Comparison of ENCODE assay signal across 8 cellular contexts in the genomic region with DNA sequence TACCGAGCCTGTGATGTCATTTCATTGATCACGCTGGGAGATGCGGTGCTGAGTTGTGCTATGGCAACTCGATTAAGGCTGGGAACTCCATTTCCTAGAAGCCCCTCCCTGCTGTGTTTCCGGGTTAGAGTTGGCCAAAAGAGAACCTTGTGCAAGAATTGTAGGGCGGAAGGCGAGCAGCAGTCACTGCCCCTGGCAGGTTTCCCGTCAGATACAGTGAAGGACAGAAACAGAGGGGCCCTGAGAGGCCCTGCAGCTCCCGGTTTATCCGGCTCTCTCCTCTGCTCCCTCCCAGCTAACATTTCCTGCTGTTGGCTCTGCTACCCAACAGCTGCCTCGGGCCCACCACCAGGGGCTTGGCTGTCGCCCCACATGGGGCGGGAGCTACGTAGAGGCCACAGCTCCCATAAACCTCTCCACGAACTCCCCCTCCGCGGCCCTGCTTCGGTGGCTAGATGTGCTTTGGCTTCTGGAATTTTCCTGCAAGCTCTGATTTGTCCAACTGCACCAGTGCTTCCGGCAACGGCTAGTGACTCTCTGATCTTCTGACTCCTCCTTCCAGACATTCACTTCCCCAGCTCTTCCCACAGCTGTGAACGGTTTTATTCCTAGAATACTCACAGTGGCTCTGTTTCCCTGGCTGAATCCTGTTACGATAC.
DNase-seq lines count a peak whose midpoint lies in the region; ATAC-seq and TF ChIP-seq lines count a peak whose summit lies in the region.

No MANE protein-coding gene starts in this region.

- intact Hi-C loops in CD8-positive, alpha-beta T cell (cut with DNase I, micrococcal nuclease) = loop anchor here (1.0 to 5.0 kb wide), 2 partner anchors 75 to 107 kb away; partner anchors contain the start of gene USP9X (in 1 of the 2)

- H3K4me1 Mint-ChIP-seq in CD8-positive, alpha-beta T cell (ENCODE audit: low read depth) = peaks cover 15% of the 10 kb centered on the region
- H3K4me1 Mint-ChIP-seq in IgD-negative memory B cell (peaks cover 4 to 17% (median 4%) of the 10 kb centered on the region in 3 donors), immature natural killer cell (peaks cover 12 to 13% of the 10 kb centered on the region in 2 donors)

- H3K36me3 Mint-ChIP-seq in CD8-positive, alpha-beta T cell = no peaks in the 10 kb centered on the region
- H3K36me3 Mint-ChIP-seq in IgD-negative memory B cell (peaks cover 3% of the 10 kb centered on the region), immature natural killer cell (no peaks in the 10 kb centered on the region)

- no peaks in the 10 kb centered on the region for H3K9me3 Mint-ChIP-seq in CD8-positive, alpha-beta T cell
- H3K9me3 Mint-ChIP-seq in IgD-negative memory B cell (no peaks in the 10 kb centered on the region), immature natural killer cell (no peaks in the 10 kb centered on the region)

- ATAC-seq in CD8-positive, alpha-beta T cell = peak; percentile 85
- ATAC-seq in GM19463 (IDR thresholded peaks at IDR 0.05; ENCODE audit: unreplicated experiment) = no peak

- no peaks in the 10 kb centered on the region for H3K9me3 ChIP-seq in CD8-positive, alpha-beta T cell (ENCODE audit: low read length)
- no peaks in the 10 kb centered on the region for H3K9me3 ChIP-seq in skeletal muscle satellite cell (replicated peaks; ENCODE audit: low read length)

- peak overlapping the region; percentile 80 for H3K4me3 Mint-ChIP-seq in CD8-positive, alpha-beta T cell
- peak overlapping the region; percentile 75 to 89 (median 82) for H3K4me3 Mint-ChIP-seq in IgD-negative memory B cell
- H3K4me3 Mint-ChIP-seq in immature natural killer cell = peak overlapping the region; percentile 73 to 86 (median 82)

- no peak for TF ChIP-seq CTCF in CD8-positive, alpha-beta T cell (IDR thresholded peaks at IDR 0.05)
- no peak for TF ChIP-seq CTCF in GM13976 (IDR thresholded peaks at IDR 0.05; ENCODE audit: borderline replicate concordance, control extremely low read depth, extremely low read depth, insufficient read depth, missing control alignments)

- POLR2A ChIA-PET in CD8-positive, alpha-beta T cell (lab: Charles Lee) = interaction anchor here (2.1 kb wide), 1 partner anchor 75 kb away, joined by 17 read pairs; the partner anchor contains the start of gene USP9X

- H3K4me1 ChIP-seq in CD8-positive, alpha-beta T cell (ENCODE audit: insufficient read depth, low read length) = peaks cover 7% of the 10 kb centered on the region
- H3K4me1 ChIP-seq in skeletal muscle satellite cell (ENCODE audit: control insufficient read depth, insufficient read depth, low read length) = peaks cover 13% of the 10 kb centered on the region

- peak overlapping the region; percentile 59 for H3K4me3 ChIP-seq in CD8-positive, alpha-beta T cell (ENCODE audit: low read depth, low read length)
- H3K4me3 ChIP-seq in skeletal muscle satellite cell (ENCODE audit: low read length) = peak overlapping the region; percentile 59

- in situ Hi-C loops in T47D (cut with HindIII; ENCODE audit: low pct_unique_long_range_greater_than_20kb, low sequenced_read_pairs) = no loop called here
- in situ Hi-C loops in GM13976 (cut with MboI; ENCODE audit: low sequenced_read_pairs, unreplicated experiment) = no loop called here

- peak; percentile 0 to 69 (median 41) for DNase-seq in CD8-positive, alpha-beta T cell
- DNase-seq in UCSD-AML1 (lab: John Stamatoyannopoulos, UW; ENCODE audit: unreplicated experiment) = peak; percentile 68
- DNase-seq in T47D (ENCODE audit: low read depth in 1 of 2, low spot score in 1 of 2) = peak; percentile 6 to 86
- peak; percentile 47 to 60 (median 56) for DNase-seq in immature natural killer cell
- DNase-seq in GM13976 (ENCODE audit: low spot score) = no peak

- H3K36me3 ChIP-seq in CD8-positive, alpha-beta T cell (ENCODE audit: insufficient read depth, low read length) = no peaks in the 10 kb centered on the region
- no peaks in the 10 kb centered on the region for H3K36me3 ChIP-seq in skeletal muscle satellite cell (ENCODE audit: insufficient read depth, low read length)

- H3K9ac ChIP-seq in skeletal muscle satellite cell (ENCODE audit: low read depth, low read length) = peak overlapping the region; percentile 76

- H3K27me3 Mint-ChIP-seq in CD8-positive, alpha-beta T cell (ENCODE audit: low read depth) = no peaks in the 10 kb centered on the region
- H3K27me3 Mint-ChIP-seq in IgD-negative memory B cell = peaks cover 20% of the 10 kb centered on the region
- peaks cover 2 to 16% (median 4%) of the 10 kb centered on the region in 3 donors for H3K27me3 Mint-ChIP-seq in immature natural killer cell (ENCODE audit: low read depth in 3 of 3)

- H3K27ac ChIP-seq in CD8-positive, alpha-beta T cell (ENCODE audit: low read depth, low read length) = peak overlapping the region; percentile 55

- H3K4me2 ChIP-seq in skeletal muscle satellite cell (ENCODE audit: low read length) = peak overlapping the region; percentile 77

- H3K27ac Mint-ChIP-seq in CD8-positive, alpha-beta T cell = peak overlapping the region; percentile 89
- H3K27ac Mint-ChIP-seq in IgD-negative memory B cell = peak overlapping the region in 2 of 3 donors; percentile 26 to 90
- H3K27ac Mint-ChIP-seq in immature natural killer cell = peak overlapping the region; percentile 77 to 92 (median 84)

- CTCF ChIA-PET in CD8-positive, alpha-beta T cell (lab: Charles Lee) = interaction anchor here (1.2 to 1.5 kb wide), 2 partner anchors 105 to 133 kb away, joined by 5 to 7 read pairs; no protein-coding TSS in a partner anchor

- H3K27me3 ChIP-seq in CD8-positive, alpha-beta T cell (ENCODE audit: insufficient read depth, low read length) = no peaks in the 10 kb centered on the region
- peaks cover 30% of the 10 kb centered on the region for H3K27me3 ChIP-seq in skeletal muscle satellite cell (ENCODE audit: control insufficient read depth, insufficient read depth, low read length)
